In the genomic region with DNA sequence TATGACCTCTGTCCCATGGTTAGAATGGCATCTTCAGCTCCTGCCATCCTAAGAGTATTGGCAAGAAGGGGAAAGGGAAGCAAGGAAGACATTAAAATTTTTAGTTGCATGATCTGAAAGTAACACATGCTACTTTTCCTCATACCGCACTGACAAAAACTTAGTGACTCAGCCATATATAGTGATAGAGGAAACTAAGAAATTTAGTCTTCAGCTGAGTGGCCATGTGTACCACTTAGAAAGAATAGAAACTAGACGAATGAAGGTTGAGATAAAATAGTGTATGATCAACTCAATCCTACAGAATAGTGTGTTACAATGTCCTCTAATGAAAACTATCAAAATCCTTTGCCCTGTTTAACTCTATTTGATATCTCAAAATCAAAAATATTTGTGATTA, we compare ENCODE assay signal across 14 cellular contexts.
"Had no signal": no experiment of that assay in that cellular context is flagged by ENCODE, and none has a peak within 500 bp of the region (broad histone marks: within the 10 kb centered on the region; RNA-seq: fewer than 3 reads in every experiment).

No MANE protein-coding gene starts in this region.

- H3K9me3 Mint-ChIP-seq: effector memory CD8-positive, alpha-beta T cell had no signal

- H3K4me3 ChIP-seq: gastroesophageal sphincter, heart right ventricle, pancreas, sigmoid colon had no signal

- ATAC-seq: activated CD8-positive, alpha-beta memory T cell treated with anti-CD3 and anti-CD28 coated beads, Interleukin-2, amount 10 ng/mL, durations not matched to agents 7 days and 5 days; effector memory CD8-positive, alpha-beta T cell; gastroesophageal sphincter; heart right ventricle; left lobe of liver; naive thymus-derived CD4-positive, alpha-beta T cell had no signal

- H3K27me3 ChIP-seq: gastroesophageal sphincter, heart right ventricle, pancreas, sigmoid colon had no signal

- H3K27me3 Mint-ChIP-seq: activated CD8-positive, alpha-beta memory T cell treated with anti-CD3 and anti-CD28 coated beads, Interleukin-2, amount 10 ng/mL, durations not matched to agents 7 days and 5 days; effector memory CD8-positive, alpha-beta T cell; naive thymus-derived CD4-positive, alpha-beta T cell had no signal

- H3K4me1 ChIP-seq: pancreas had no signal

- H3K27ac ChIP-seq: gastroesophageal sphincter, heart right ventricle, pancreas, sigmoid colon had no signal

- H3K27ac Mint-ChIP-seq: activated CD8-positive, alpha-beta memory T cell treated with anti-CD3 and anti-CD28 coated beads, Interleukin-2, amount 10 ng/mL, durations not matched to agents 7 days and 5 days; effector memory CD8-positive, alpha-beta T cell; naive thymus-derived CD4-positive, alpha-beta T cell had no signal

- H3K9me3 ChIP-seq: gastroesophageal sphincter, heart right ventricle, pancreas, sigmoid colon had no signal

- H3K36me3 ChIP-seq: gastroesophageal sphincter, pancreas, sigmoid colon had no signal

- DNase-seq: activated CD4-positive, alpha-beta T cell treated with anti-CD3 and anti-CD28 coated beads, Interleukin-2, amount 50 U/mL, for 48 hours; activated CD8-positive, alpha-beta memory T cell treated with anti-CD3 and anti-CD28 coated beads, Interleukin-2, amount 10 ng/mL, durations not matched to agents 7 days and 5 days; activated effector memory CD4-positive, alpha-beta T cell treated with Interleukin-2 at 50 U/mL for 16 hours; activated naive CD4-positive, alpha-beta T cell treated with anti-CD3 and anti-CD28 coated beads, Interleukin-2, amount 50 U/mL, for 16 hours; activated T-cell treated with anti-CD3 and anti-CD28 coated beads, Interleukin-2, amount 50 U/mL, for 1 hour; dermis blood vessel endothelial cell; effector memory CD8-positive, alpha-beta T cell; heart right ventricle; naive thymus-derived CD4-positive, alpha-beta T cell; pancreas; sigmoid colon; stimulated activated CD4-positive, alpha-beta T cell treated with anti-CD3 and anti-CD28 coated beads, Interleukin-1b, Interleukin-23, amount 100 ng/mL, for 48 hours had no signal

- H3K4me3 Mint-ChIP-seq: activated CD8-positive, alpha-beta memory T cell treated with anti-CD3 and anti-CD28 coated beads, Interleukin-2, amount 10 ng/mL, durations not matched to agents 7 days and 5 days; effector memory CD8-positive, alpha-beta T cell; naive thymus-derived CD4-positive, alpha-beta T cell had no signal
